8 cellular contexts compared by ENCODE assay signal in the genomic region with DNA sequence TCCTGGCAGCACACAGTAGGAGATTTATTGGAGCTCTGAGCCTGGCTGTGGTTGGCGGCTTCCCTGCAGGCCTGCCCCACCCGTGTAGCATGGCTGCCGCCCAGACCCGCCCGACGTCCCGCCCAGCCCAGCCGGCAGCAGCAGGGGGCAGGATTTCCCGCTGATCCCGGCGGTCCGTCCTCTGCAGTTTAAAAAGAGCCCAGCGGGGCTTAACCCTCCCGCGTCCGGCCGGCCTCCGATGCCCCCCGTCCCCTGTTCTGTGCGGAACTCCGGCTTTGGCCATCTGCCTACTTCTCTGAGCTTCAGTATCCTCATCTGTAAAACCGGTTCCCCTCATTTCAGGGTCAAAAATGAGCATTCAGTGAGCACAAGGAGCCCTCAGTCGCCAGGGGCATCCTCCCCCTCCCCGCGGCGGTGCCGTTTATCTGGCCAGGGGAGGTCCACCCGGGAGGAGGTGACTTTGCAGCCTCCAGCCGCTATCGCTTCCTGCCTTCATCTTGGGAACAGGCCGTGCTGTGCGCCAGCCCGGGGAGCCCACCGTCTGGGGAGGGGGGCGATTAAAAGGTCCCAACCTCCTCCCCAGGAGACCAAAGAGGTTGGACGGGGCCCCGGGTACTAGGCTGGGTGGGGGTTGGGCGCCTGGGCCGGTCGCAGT. TPM values are rescaled to one million over a fixed set of nuclear protein-coding genes. Genes with fewer than 3 reads are reported as not detected.
DNase-seq lines count a peak whose midpoint lies in the region; ATAC-seq and TF ChIP-seq lines count a peak whose summit lies in the region.

A gene (plus strand): TSS at position 476 of the 655 bp plus-strand sequence. CDS start 1,456 bp downstream, outside the sequence.

- H3K23ac ChIP-seq in neuronal stem cell (ENCODE audit: low read depth, low read length, poor library complexity): peak within 1 kb of the TSS; percentile 45

- intact Hi-C loops in CD8-positive, alpha-beta T cell (cut with DNase I, micrococcal nuclease): no loop called here
- intact Hi-C loops in PC-3 (cut with micrococcal nuclease): loop anchor here (2.0 to 5.0 kb wide), 2 partner anchors 38 to 41 kb away; a partner anchor contains a TSS

- peak within 1 kb of the TSS; percentile 82 for H3K4me3 Mint-ChIP-seq in CD8-positive, alpha-beta T cell
- peak within 1 kb of the TSS; percentile 65 for H3K4me3 Mint-ChIP-seq in activated naive CD8-positive, alpha-beta T cell treated with anti-CD3 and anti-CD28 coated beads, Interleukin-2, amount 50 U/mL, for 24 hours
- H3K4me3 Mint-ChIP-seq in glutamatergic neuron (ENCODE audit: unreplicated experiment): peak within 1 kb of the TSS; percentile 89

- ATAC-seq in CD8-positive, alpha-beta T cell: peak; percentile 41
- ATAC-seq in PC-3 (peak; percentile 53), GM21717 (IDR thresholded peaks at IDR 0.05; ENCODE audit: unreplicated experiment) (no peak), HG03108 (IDR thresholded peaks at IDR 0.05; ENCODE audit: unreplicated experiment) (no peak)
- peak; percentile 22 for ATAC-seq in activated naive CD8-positive, alpha-beta T cell treated with anti-CD3 and anti-CD28 coated beads, Interleukin-2, amount 50 U/mL, for 24 hours

- H4K20me1 ChIP-seq in PC-3 (ENCODE audit: low read length): no peaks in the 10 kb centered on the region

- peaks cover 4% of the 10 kb centered on the region for H3K79me1 ChIP-seq in neuronal stem cell (ENCODE audit: low read depth, low read length)

- peak within 1 kb of the TSS; percentile 27 for H2BK12ac ChIP-seq in neuronal stem cell (ENCODE audit: low read length)

- peak within 1 kb of the TSS; percentile 97 for H2BK5ac ChIP-seq in neuronal stem cell (ENCODE audit: low read length)

- no peaks in the 10 kb centered on the region for H3K9me2 ChIP-seq in PC-3 (replicated peaks; ENCODE audit: low read length)

- H3K27ac Mint-ChIP-seq in CD8-positive, alpha-beta T cell: no peak within 1 kb of the TSS
- no peak within 1 kb of the TSS for H3K27ac Mint-ChIP-seq in activated naive CD8-positive, alpha-beta T cell treated with anti-CD3 and anti-CD28 coated beads, Interleukin-2, amount 50 U/mL, for 24 hours
- H3K27ac Mint-ChIP-seq in glutamatergic neuron (ENCODE audit: unreplicated experiment): peak within 1 kb of the TSS; percentile 88

- no peak within 1 kb of the TSS for H3K27ac ChIP-seq in CD8-positive, alpha-beta T cell (ENCODE audit: low read depth, low read length)
- H3K27ac ChIP-seq in PC-3 (ENCODE audit: low read length) (peak within 1 kb of the TSS; percentile 97), neuronal stem cell (replicated peaks; ENCODE audit: low read length) (peak within 1 kb of the TSS; percentile 88)

- TF ChIP-seq CTCF in CD8-positive, alpha-beta T cell (IDR thresholded peaks at IDR 0.05): no peak
- TF ChIP-seq CTCF in PC-3 (conservative IDR thresholded peaks at IDR 0.05; ENCODE audit: low read depth, low read length) (peak; percentile 49; the same call in 1 of the 2 replicates), glutamatergic neuron (IDR thresholded peaks at IDR 0.05; ENCODE audit: partially characterized antibody, unreplicated experiment) (peak; percentile 55)

- H3K4me2 ChIP-seq in PC-3 (ENCODE audit: low read length) (peak within 1 kb of the TSS; percentile 89), neuronal stem cell (ENCODE audit: insufficient read depth, low read length, poor library complexity, severe bottlenecking) (peak within 1 kb of the TSS; percentile 90)

- H3K9me3 ChIP-seq in CD8-positive, alpha-beta T cell (ENCODE audit: low read length): no peaks in the 10 kb centered on the region
- no peaks in the 10 kb centered on the region for H3K9me3 ChIP-seq in PC-3 (ENCODE audit: low read length)
- no peaks in the 10 kb centered on the region for H3K9me3 ChIP-seq in neuronal stem cell (replicated peaks in 1 of 2; ENCODE audit: control insufficient read depth in 2 of 2, insufficient read depth in 1 of 2, low read depth in 1 of 2, low read length in 2 of 2)

- peak in 5 of 7 experiments; percentile 17 to 39 (median 33) for DNase-seq in CD8-positive, alpha-beta T cell
- DNase-seq in HEK293T (ENCODE audit: extremely low spot score) (peak; percentile 90), PC-3 (peak; percentile 70), glutamatergic neuron (peak; percentile 92), neuronal stem cell (ENCODE audit: low spot score) (peak; percentile 61)
- DNase-seq in activated naive CD8-positive, alpha-beta T cell treated with anti-CD3 and anti-CD28 coated beads, Interleukin-2, amount 50 U/mL, for 24 hours: peak; percentile 66

- peak within 1 kb of the TSS; percentile 71 for H2AK5ac ChIP-seq in neuronal stem cell (ENCODE audit: low read depth, low read length)

- WGBS in neuronal stem cell (ENCODE audit: extremely low coverage in 2 of 2, insufficient read length in 2 of 2, insufficient replicate concordance in 1 of 2), 2 donors: no CpG with 5 or more reads among the region's 40 CpGs

- H3K4me3 ChIP-seq in CD8-positive, alpha-beta T cell (ENCODE audit: low read depth, low read length): peak within 1 kb of the TSS; percentile 76
- peak within 1 kb of the TSS; percentile 79 for H3K4me3 ChIP-seq in PC-3 (ENCODE audit: low read length)
- peak within 1 kb of the TSS; percentile 59 to 83 for H3K4me3 ChIP-seq in neuronal stem cell (ENCODE audit: low read length in 2 of 2)

- H3K36me3 Mint-ChIP-seq in CD8-positive, alpha-beta T cell: peaks cover 2% of the 10 kb centered on the region
- H3K36me3 Mint-ChIP-seq in activated naive CD8-positive, alpha-beta T cell treated with anti-CD3 and anti-CD28 coated beads, Interleukin-2, amount 50 U/mL, for 24 hours (ENCODE audit: low read depth): peaks cover 1% of the 10 kb centered on the region
- no peaks in the 10 kb centered on the region for H3K36me3 Mint-ChIP-seq in glutamatergic neuron (ENCODE audit: unreplicated experiment)

- H3K9me3 Mint-ChIP-seq in CD8-positive, alpha-beta T cell: no peaks in the 10 kb centered on the region
- no peaks in the 10 kb centered on the region for H3K9me3 Mint-ChIP-seq in activated naive CD8-positive, alpha-beta T cell treated with anti-CD3 and anti-CD28 coated beads, Interleukin-2, amount 50 U/mL, for 24 hours
- H3K9me3 Mint-ChIP-seq in glutamatergic neuron (ENCODE audit: unreplicated experiment): peaks cover 7% of the 10 kb centered on the region

- POLR2A ChIA-PET in CD8-positive, alpha-beta T cell (lab: Charles Lee): no interaction called here
- POLR2A ChIA-PET in HEK293T (lab: Yijun Ruan, JAX): interaction anchor here (0.6 to 1.7 kb wide), 3 partner anchors 9 to 18 kb away, joined by 3 to 5 read pairs (median 3); no protein-coding TSS in a partner anchor
- POLR2A ChIA-PET in PC-3 (lab: Charles Lee; ENCODE audit: unreplicated experiment): interaction anchor here (0.5 to 0.6 kb wide), 3 partner anchors 25 to 66 kb away, joined by 3 to 13 read pairs (median 4); no protein-coding TSS in a partner anchor

- no TSS peak for BruUV-seq in PC-3 (replicated peaks; lab: Mats Ljungman, UMichigan)

- H3F3A ChIP-seq in PC-3 (ENCODE audit: low read length, unreplicated experiment): no peaks in the 10 kb centered on the region

- peak within 1 kb of the TSS; percentile 89 for H3K9ac ChIP-seq in PC-3 (ENCODE audit: low read length)
- no peak within 1 kb of the TSS for H3K9ac ChIP-seq in neuronal stem cell (ENCODE audit: low read depth, low read length, poor library complexity)

- H2BK120ac ChIP-seq in neuronal stem cell (ENCODE audit: low read depth, low read length): peak within 1 kb of the TSS; percentile 84

- H2BK15ac ChIP-seq in neuronal stem cell (ENCODE audit: low read length): peak within 1 kb of the TSS; percentile 99

- peak within 1 kb of the TSS; percentile 82 for H4K91ac ChIP-seq in neuronal stem cell (ENCODE audit: low read depth, low read length, poor library complexity)

- H2AFZ ChIP-seq in PC-3 (ENCODE audit: low read length) (peak within 1 kb of the TSS; percentile 86), neuronal stem cell (ENCODE audit: low read length) (peak within 1 kb of the TSS; percentile 99)

- peaks cover 6% of the 10 kb centered on the region for H3K27me3 ChIP-seq in CD8-positive, alpha-beta T cell (ENCODE audit: insufficient read depth, low read length)
- no peaks in the 10 kb centered on the region for H3K27me3 ChIP-seq in PC-3 (ENCODE audit: low read length)
- peaks cover 0 to 4% (median 0%) of the 10 kb centered on the region in 3 experiments for H3K27me3 ChIP-seq in neuronal stem cell (ENCODE audit: control insufficient read depth in 3 of 3, insufficient read depth in 3 of 3, low read depth in 1 of 3, low read length in 3 of 3)

- peaks cover 20% of the 10 kb centered on the region for H3K27me3 Mint-ChIP-seq in CD8-positive, alpha-beta T cell (ENCODE audit: low read depth)
- H3K27me3 Mint-ChIP-seq in activated naive CD8-positive, alpha-beta T cell treated with anti-CD3 and anti-CD28 coated beads, Interleukin-2, amount 50 U/mL, for 24 hours: peaks cover 23% of the 10 kb centered on the region
- peaks cover 3% of the 10 kb centered on the region for H3K27me3 Mint-ChIP-seq in glutamatergic neuron (ENCODE audit: unreplicated experiment)

- H3K79me2 ChIP-seq in PC-3 (ENCODE audit: low read length): peaks cover 32% of the 10 kb centered on the region

- H3K36me3 ChIP-seq in CD8-positive, alpha-beta T cell (ENCODE audit: insufficient read depth, low read length): no peaks in the 10 kb centered on the region
- H3K36me3 ChIP-seq in PC-3 (ENCODE audit: low read depth, low read length): no peaks in the 10 kb centered on the region
- H3K36me3 ChIP-seq in neuronal stem cell (replicated peaks in 1 of 2; ENCODE audit: control insufficient read depth in 2 of 2, insufficient read depth in 2 of 2, low read length in 2 of 2): peaks cover 2 to 6% of the 10 kb centered on the region in 2 donors

- peaks cover 15% of the 10 kb centered on the region for H3K4me1 Mint-ChIP-seq in CD8-positive, alpha-beta T cell (ENCODE audit: low read depth)
- H3K4me1 Mint-ChIP-seq in activated naive CD8-positive, alpha-beta T cell treated with anti-CD3 and anti-CD28 coated beads, Interleukin-2, amount 50 U/mL, for 24 hours: peaks cover 23% of the 10 kb centered on the region
- H3K4me1 Mint-ChIP-seq in glutamatergic neuron (ENCODE audit: low read depth, unreplicated experiment): peaks cover 6% of the 10 kb centered on the region

- H3K4me1 ChIP-seq in CD8-positive, alpha-beta T cell (ENCODE audit: insufficient read depth, low read length): peaks cover 13% of the 10 kb centered on the region
- H3K4me1 ChIP-seq in PC-3 (ENCODE audit: insufficient read depth, low read length): peaks cover 36% of the 10 kb centered on the region
- peaks cover 20 to 23% of the 10 kb centered on the region in 2 donors for H3K4me1 ChIP-seq in neuronal stem cell (ENCODE audit: control insufficient read depth in 2 of 2, insufficient read depth in 1 of 2, low read depth in 1 of 2, low read length in 2 of 2)

- peak within 1 kb of the TSS; percentile 77 for H3K4ac ChIP-seq in neuronal stem cell (ENCODE audit: low read length)

- no peak within 1 kb of the TSS for H4K8ac ChIP-seq in neuronal stem cell (ENCODE audit: low read depth, low read length)

- CTCF ChIA-PET in CD8-positive, alpha-beta T cell (lab: Charles Lee): no interaction called here
- CTCF ChIA-PET in HEK293T (lab: Yijun Ruan, JAX): interaction anchor here (0.8 kb wide), 1 partner anchor 53 kb away, joined by 3 read pairs; no protein-coding TSS in a partner anchor
- CTCF ChIA-PET in PC-3 (lab: Charles Lee): interaction anchor here (0.6 to 1.0 kb wide), 2 partner anchors 42 to 218 kb away, joined by 3 to 4 read pairs; no protein-coding TSS in a partner anchor

- H3K14ac ChIP-seq in neuronal stem cell (ENCODE audit: low read length): no peak within 1 kb of the TSS

- peak within 1 kb of the TSS; percentile 98 for H3K18ac ChIP-seq in neuronal stem cell (ENCODE audit: low read length)

RNA-seq across cellular contexts. Expression of the gene that starts here (rescaled TPM):
- not detected for total RNA-seq in CD8-positive, alpha-beta T cell
- total RNA-seq in PC-3 (2014; rRNA removed): 58.4 and 75.7 TPM in 2 replicates
- 10.3 TPM for total RNA-seq in glutamatergic neuron (ENCODE audit: unreplicated experiment)
- 7.7 TPM for polyA plus RNA-seq in neuronal stem cell (2013, experiment 1 of 2)
- polyA plus RNA-seq in neuronal stem cell (2013, experiment 2 of 2): 7.4 TPM

Comparison
In these comparisons a context has a peak if more than half of its experiments do, and no peak if none do; other contexts are left out.
1. RNA of the gene that starts here (total RNA-seq): 58.4 to 75.7 TPM in PC-3 and 10.3 TPM in glutamatergic neuron (single experiment); not detected in CD8-positive, alpha-beta T cell; every median in the first group is over 10 times any median in the second.
2. Peak in DNase-seq, ATAC-seq and H3K4me3 ChIP-seq in CD8-positive, alpha-beta T cell; RNA of the gene not detected or under 1 TPM.
3. ATAC-seq: peak in PC-3 (single experiment) and activated naive CD8-positive, alpha-beta T cell treated with anti-CD3 and anti-CD28 coated beads, Interleukin-2, amount 50 U/mL, for 24 hours (single experiment); none in GM21717 (single experiment) and HG03108 (single experiment).
4. DNase-seq: peak in every context shown above with its lines; median percentile 92 in glutamatergic neuron; 90 in HEK293T; 70 in PC-3; 66 in activated naive CD8-positive, alpha-beta T cell treated with anti-CD3 and anti-CD28 coated beads, Interleukin-2, amount 50 U/mL, for 24 hours; 61 in neuronal stem cell; 33 in CD8-positive, alpha-beta T cell.
5. Peak in every context shown above with its lines, with median percentiles within 50 percentile points of each other: H3K4me3 ChIP-seq and H3K4me3 Mint-ChIP-seq.